8 cellular contexts compared by ENCODE assay signal in genomic region chr18:46281185-46282176, GRCh38.
DNase-seq lines count a peak whose midpoint lies in the region; ATAC-seq and TF ChIP-seq lines count a peak whose summit lies in the region.

No MANE protein-coding gene starts in this region.

- no peak overlapping the region for H3K4me3 ChIP-seq in lower leg skin (ENCODE audit: low read depth, poor library complexity, severe bottlenecking)

- DNase-seq in AG09319 (ENCODE audit: extremely low read depth, low read depth) (peak; percentile 39), NCI-H446 treated with DMSO at 0.1 percent for 48 hours (lab: John Stamatoyannopoulos, UW) (peak; percentile 11), dedifferentiated amniotic fluid mesenchymal stem cell (ENCODE audit: extremely low spot score) (peak; percentile 83), lower leg skin (ENCODE audit: low spot score in 2 of 2) (peak; percentile 37 to 87)
- peak; percentile 77 for DNase-seq in activated CD4-positive, alpha-beta T cell treated with anti-CD3 and anti-CD28 coated beads for 48 hours
- peak; percentile 10 for DNase-seq in stimulated activated CD8-positive, alpha-beta memory T cell treated with anti-CD3 and anti-CD28 coated beads, Interleukin-12 subunit alpha, Interleukin-12 subunit beta, amount 100 ng/mL, for 24 hours (ENCODE audit: extremely low read depth)

- TF ChIP-seq CTCF in AG09319 (IDR thresholded peaks at IDR 0.05; ENCODE audit: low read depth, low read length) (peak; percentile 93), lower leg skin (IDR thresholded peaks at IDR 0.05) (peak in 1 of 3 donors; percentile 24)

- ATAC-seq in GM18861 (IDR thresholded peaks at IDR 0.05; ENCODE audit: unreplicated experiment) = peak; percentile 76
- peak; percentile 87 for ATAC-seq in HG03135 (IDR thresholded peaks at IDR 0.05; ENCODE audit: unreplicated experiment)

- intact Hi-C loops in lower leg skin (cut with DNase I; ENCODE audit: low total_unique reads) = loop anchor here (5.0 to 10.0 kb wide), 2 partner anchors 203 to 376 kb away; partner anchors contain the start of gene LOXHD1

- TF ChIP-seq POLR2A in lower leg skin (IDR thresholded peaks at IDR 0.05) = no peak

- WGBS in lower leg skin, 2 donors = 58 to 59% methylated on average over 15 of the region's 15 CpGs

Comparison
In these comparisons a context has a peak if more than half of its experiments do, and no peak if none do; other contexts are left out.
1. DNase-seq: peak in every context shown above with its lines; median percentile 83 in dedifferentiated amniotic fluid mesenchymal stem cell; 77 in activated CD4-positive, alpha-beta T cell treated with anti-CD3 and anti-CD28 coated beads for 48 hours; 62 in lower leg skin; 39 in AG09319; 11 in NCI-H446 treated with DMSO at 0.1 percent for 48 hours; 10 in stimulated activated CD8-positive, alpha-beta memory T cell treated with anti-CD3 and anti-CD28 coated beads, Interleukin-12 subunit alpha, Interleukin-12 subunit beta, amount 100 ng/mL, for 24 hours.